Comparison of ENCODE assay signal across 20 cellular contexts in genomic region chr13:40673414-40673813, GRCh38. TPM values are rescaled to one million over a fixed set of nuclear protein-coding genes. Genes with fewer than 3 reads are reported as not detected.
A peak's percentile ranks its signal among the peaks of the same experiment; 100 is the strongest.
DNase-seq lines count a peak whose midpoint lies in the region; ATAC-seq, FAIRE-seq and TF ChIP-seq lines count a peak whose summit lies in the region.
"Had no signal": no experiment of that assay in that cellular context is flagged by ENCODE, and none has a peak within 500 bp of the region (broad histone marks: within the 10 kb centered on the region; RNA-seq: fewer than 3 reads in every experiment).

No MANE protein-coding gene starts in this region.

- no peak for FAIRE-seq in GM12892 (lab: Jason Lieb, UNC)

- no peaks in the 10 kb centered on the region for H3K9me2 ChIP-seq in GM23338 (ENCODE audit: insufficient read depth)

- H3K4me2 ChIP-seq in GM23338 = peak overlapping the region; percentile 35

- H3K27ac ChIP-seq in GM23338 (ENCODE audit: low read depth) (peak overlapping the region; percentile 78), HUES6 (ENCODE audit: low read depth, low read length) (peak overlapping the region; percentile 35), iPS DF 6.9 (ENCODE audit: low read length) (peak overlapping the region; percentile 44), thyroid gland (no peak overlapping the region), brain microvascular endothelial cell (no peak overlapping the region)

- H3K9ac ChIP-seq in HUES6 (ENCODE audit: low read length) = peak overlapping the region; percentile 4

- peak; percentile 33 for ATAC-seq in GM23338
- ATAC-seq in WTC11 = peak; percentile 20; the same call in 1 of the 2 replicates
- ATAC-seq in HG03135 (IDR thresholded peaks at IDR 0.05; ENCODE audit: unreplicated experiment) = no peak
- ATAC-seq: Panc1 had no signal

- no peaks in the 10 kb centered on the region for H3K9me3 Mint-ChIP-seq in GM23338
- H3K9me3 Mint-ChIP-seq in WTC11 = no peaks in the 10 kb centered on the region

- H3K4me3 Mint-ChIP-seq in GM23338 (peak overlapping the region; percentile 11), WTC11 (peak overlapping the region; percentile 23)
- H3K4me3 Mint-ChIP-seq: CD4-positive, alpha-beta memory T cell had no signal

- no peaks in the 10 kb centered on the region for H3K36me3 ChIP-seq in GM23338 (ENCODE audit: insufficient read depth)
- no peaks in the 10 kb centered on the region for H3K36me3 ChIP-seq in HUES6 (ENCODE audit: control insufficient read depth, insufficient read depth, low read length)
- H3K36me3 ChIP-seq in iPS DF 6.9 (ENCODE audit: control insufficient read depth, insufficient read depth, low read length) = no peaks in the 10 kb centered on the region
- H3K36me3 ChIP-seq in thyroid gland = no peaks in the 10 kb centered on the region
- no peaks in the 10 kb centered on the region for H3K36me3 ChIP-seq in brain microvascular endothelial cell (replicated peaks)
- H3K36me3 ChIP-seq: BE2C, HAP-1 had no signal

- H3K27me3 Mint-ChIP-seq in GM23338 (ENCODE audit: insufficient read depth, low read depth, poor library complexity) (peaks cover 8% of the 10 kb centered on the region), WTC11 (ENCODE audit: low read depth) (peaks cover 45% of the 10 kb centered on the region)
- H3K27me3 Mint-ChIP-seq: CD4-positive, alpha-beta memory T cell had no signal

- in situ Hi-C loops in brain microvascular endothelial cell (cut with HindIII; ENCODE audit: low pct_ligation_motif_present, low sequenced_read_pairs) = no loop called here

- POLR2A ChIA-PET in WTC11 (lab: Charles Lee) = interaction anchor here (1.6 kb wide), 1 partner anchor 22 kb away, joined by 3 read pairs; no protein-coding TSS in a partner anchor

- H3K79me2 ChIP-seq in GM23338 (replicated peaks; ENCODE audit: insufficient read depth) = no peaks in the 10 kb centered on the region

- no peak overlapping the region for H2AFZ ChIP-seq in GM23338

- H3K27me3 ChIP-seq in GM23338 (ENCODE audit: insufficient read depth) (no peaks in the 10 kb centered on the region), HUES6 (ENCODE audit: control insufficient read depth, insufficient read depth, low read length) (no peaks in the 10 kb centered on the region), iPS DF 6.9 (ENCODE audit: control insufficient read depth, insufficient read depth, low read length) (no peaks in the 10 kb centered on the region), thyroid gland (no peaks in the 10 kb centered on the region), brain microvascular endothelial cell (replicated peaks) (no peaks in the 10 kb centered on the region)
- H3K27me3 ChIP-seq: BE2C had no signal

- no peak for TF ChIP-seq POLR2A in thyroid gland (IDR thresholded peaks at IDR 0.05)
- TF ChIP-seq POLR2A in GM12892 (IDR thresholded peaks at IDR 0.05; ENCODE audit: low read depth, low read length) = no peak

- H3K9me3 ChIP-seq in HUES6 (ENCODE audit: control insufficient read depth, insufficient read depth, low read depth, low read length) (no peaks in the 10 kb centered on the region), iPS DF 6.9 (ENCODE audit: control insufficient read depth, insufficient read depth, low read length) (no peaks in the 10 kb centered on the region), thyroid gland (no peaks in the 10 kb centered on the region)
- H3K9me3 ChIP-seq: BE2C, HAP-1 had no signal

- intact Hi-C loops in thyroid gland (cut with DNase I) = no loop called here

- H3K4me3 ChIP-seq in GM23338 = peak overlapping the region; percentile 4
- peak overlapping the region; percentile 18; the same call in 1 of the 2 replicates for H3K4me3 ChIP-seq in HUES6 (ENCODE audit: low read depth, low read length)
- no peak overlapping the region for H3K4me3 ChIP-seq in iPS DF 6.9 (ENCODE audit: low read length)
- no peak overlapping the region for H3K4me3 ChIP-seq in thyroid gland (replicated peaks in 1 of 3)
- H3K4me3 ChIP-seq in brain microvascular endothelial cell (ENCODE audit: low read depth, low read length) = no peak overlapping the region
- H3K4me3 ChIP-seq: HAP-1 had no signal

- no peak for DNase-seq in GM23338 (ENCODE audit: low spot score)
- DNase-seq in WTC11 (ENCODE audit: low spot score) = no peak
- no peak for DNase-seq in iPS DF 6.9 (ENCODE audit: low read depth, low spot score)
- no peak for DNase-seq in thyroid gland
- no peak for DNase-seq in brain microvascular endothelial cell
- no peak for DNase-seq in GM12892 (ENCODE audit: insufficient read length)
- DNase-seq: BE2C; Calu3; CD4-positive, alpha-beta memory T cell; KG1; NCI-H1048; NCI-H146; NCI-H2081 treated with DMSO at 0.1 percent for 48 hours; NCI-H510A treated with DMSO at 0.1 percent for 48 hours; NCI-H82; SHP77 had no signal

- H3K27ac Mint-ChIP-seq in GM23338 (peak overlapping the region; percentile 95), WTC11 (peak overlapping the region; percentile 93)

- H3K36me3 Mint-ChIP-seq in GM23338 (ENCODE audit: low read depth) = no peaks in the 10 kb centered on the region
- H3K36me3 Mint-ChIP-seq in WTC11 = no peaks in the 10 kb centered on the region
- H3K36me3 Mint-ChIP-seq: CD4-positive, alpha-beta memory T cell had no signal

- no peaks in the 10 kb centered on the region for H4K20me1 ChIP-seq in GM23338 (replicated peaks; ENCODE audit: insufficient read depth)

- H3K4me1 ChIP-seq in GM23338 (ENCODE audit: insufficient read depth) = peaks cover 56% of the 10 kb centered on the region
- peaks cover 46% of the 10 kb centered on the region for H3K4me1 ChIP-seq in HUES6 (ENCODE audit: control insufficient read depth, insufficient read depth, low read length)
- peaks cover under 1% of the 10 kb centered on the region; the same call in 1 of the 2 replicates for H3K4me1 ChIP-seq in iPS DF 6.9 (ENCODE audit: control insufficient read depth, insufficient read depth, low read length)
- H3K4me1 ChIP-seq in thyroid gland = peaks cover 6 to 12% of the 10 kb centered on the region in 2 donors
- H3K4me1 ChIP-seq: BE2C had no signal

- CTCF ChIA-PET in WTC11 (lab: Charles Lee) = interaction anchor here (0.6 to 1.5 kb wide), 3 partner anchors 9 to 1070 kb away, joined by 4 to 9 read pairs (median 4); no protein-coding TSS in a partner anchor

- H3F3A ChIP-seq in GM23338 (replicated peaks; ENCODE audit: low read depth) = peaks cover 6% of the 10 kb centered on the region; the same call in 1 of the 2 replicates

- TF ChIP-seq CTCF in GM23338 (conservative IDR thresholded peaks at IDR 0.05; ENCODE audit: low read depth in 2 of 2) (no peak), WTC11 (IDR thresholded peaks at IDR 0.05) (no peak), thyroid gland (IDR thresholded peaks at IDR 0.05) (no peak), brain microvascular endothelial cell (IDR thresholded peaks at IDR 0.05; ENCODE audit: low read depth, low read length, missing control alignments) (no peak)

- H3K4me1 Mint-ChIP-seq in GM23338 (peaks cover 65% of the 10 kb centered on the region), WTC11 (peaks cover 67% of the 10 kb centered on the region)

TF ChIP-seq in GM23338, 12 proteins besides CTCF, POLR2A, EP300 and RAD21 (continues in another document):
- no peak for TF ChIP-seq EZH2 (IDR thresholded peaks at IDR 0.05; ENCODE audit: low read depth, unreplicated experiment)

TF ChIP-seq in WTC11, 78 proteins besides CTCF, POLR2A, EP300 and RAD21:
- no peak for TF ChIP-seq ZNF263 (CRISPR knock-in tag; IDR thresholded peaks at IDR 0.05; ENCODE audit: low read depth)
- TF ChIP-seq ZNF416 (CRISPR knock-in tag; IDR thresholded peaks at IDR 0.05) = no peak
- TF ChIP-seq E2F1 (CRISPR knock-in tag; IDR thresholded peaks at IDR 0.05) = no peak
- TF ChIP-seq FOXK1 (CRISPR knock-in tag; IDR thresholded peaks at IDR 0.05) = peak; percentile 43; the same call in 1 of the 2 replicates
- no peak for TF ChIP-seq KAT7 (CRISPR knock-in tag; IDR thresholded peaks at IDR 0.05; ENCODE audit: borderline replicate concordance)
- no peak for TF ChIP-seq SP1 (CRISPR knock-in tag; conservative IDR thresholded peaks at IDR 0.05)

RNA-seq across cellular contexts. Expression of gene FOXO1, which starts 7.0 kb away (rescaled TPM):
- total RNA-seq in GM23338 (2014; rRNA removed; shearing (Covaris generic)) = 66.2 and 68.0 TPM in 2 replicates
- 32.1 and 32.4 TPM in 2 replicates for polyA plus RNA-seq in GM23338 (2016; fragmentation: Nextera tagmentation; extraction: Ambion mirVana)
- total RNA-seq in WTC11 (2021) (34.3 to 37.9 TPM (median 34.4 TPM) in 3 replicates), thyroid gland (10 to 100 TPM; 65.2 to 92.9 (median 70.0) TPM)
- polyA plus RNA-seq in GM12892 (2012; ENCODE audit: missing spikeins) = 7.0 TPM

Comparison
In these comparisons a context has a peak if more than half of its experiments do, and no peak if none do; other contexts are left out.
1. H3K27ac ChIP-seq: peak in GM23338 (single experiment), HUES6 (single experiment) and iPS DF 6.9 (single experiment); none in thyroid gland (0 of 3) and brain microvascular endothelial cell (single experiment).
2. H3K4me3 ChIP-seq: peak in GM23338 (single experiment) and HUES6 (single experiment); none in iPS DF 6.9 (single experiment), thyroid gland (0 of 3) and brain microvascular endothelial cell (single experiment).